ENCODE assay signal across 25 cellular contexts in genomic region chr7:158283016-158283974, GRCh38.
DNase-seq lines count a peak whose midpoint lies in the region; ATAC-seq, FAIRE-seq and TF ChIP-seq lines count a peak whose summit lies in the region.
"Had no signal": no experiment of that assay in that cellular context is flagged by ENCODE, and none has a peak within 500 bp of the region (broad histone marks: within the 10 kb centered on the region; RNA-seq: fewer than 3 reads in every experiment).

No MANE protein-coding gene starts in this region.

- H3K4ac ChIP-seq in IMR-90 (ENCODE audit: low read depth, low read length), result no peak overlapping the region

- peak overlapping the region; percentile 2 for H2AFZ ChIP-seq in IMR-90 (replicated peaks; ENCODE audit: low read length, poor library complexity)

- CTCF ChIA-PET in IMR-90 (lab: Yijun Ruan, JAX), result no interaction called here

- H3K27me3 ChIP-seq in IMR-90 (ENCODE audit: control insufficient read depth, insufficient read depth, low read length) (no peaks in the 10 kb centered on the region), sigmoid colon (no peaks in the 10 kb centered on the region)

- H3K36me3 Mint-ChIP-seq in CD14-positive monocyte, result no peaks in the 10 kb centered on the region
- H3K36me3 Mint-ChIP-seq in glutamatergic neuron (ENCODE audit: unreplicated experiment), result peaks cover 17% of the 10 kb centered on the region
- H3K36me3 Mint-ChIP-seq: activated CD4-positive, alpha-beta memory T cell treated with anti-CD3 and anti-CD28 coated beads for 36 hours; stimulated activated effector memory CD8-positive, alpha-beta T cell treated with anti-CD3 and anti-CD28 coated beads, Interleukin-12 subunit alpha, Interleukin-12 subunit beta, amount 100 ng/mL, for 72 hours had no signal

- in situ Hi-C loops in IMR-90 (cut with MboI; ENCODE audit: low sequenced_read_pairs), result no loop called here

- no peak overlapping the region for H3K14ac ChIP-seq in IMR-90 (replicated peaks; ENCODE audit: low read depth, low read length)

- intact Hi-C loops in CD14-positive monocyte (cut with micrococcal nuclease), result no loop called here
- intact Hi-C loops in IMR-90 (cut with micrococcal nuclease), result no loop called here
- intact Hi-C loops in sigmoid colon (cut with DNase I), result no loop called here

- H3K27ac ChIP-seq in IMR-90 (ENCODE audit: insufficient read depth, low read length) (no peak overlapping the region), sigmoid colon (no peak overlapping the region)
- H3K27ac ChIP-seq: HL-60 had no signal

- no peak overlapping the region for H2BK15ac ChIP-seq in IMR-90 (ENCODE audit: low read depth, low read length)

- H4K20me1 ChIP-seq in IMR-90 (ENCODE audit: insufficient read depth, low read length), result no peaks in the 10 kb centered on the region

- H3K4me2 ChIP-seq in IMR-90 (ENCODE audit: low read depth, low read length), result no peak overlapping the region

- no peak overlapping the region for H2BK120ac ChIP-seq in IMR-90 (ENCODE audit: low read depth, low read length)

- no peak for ATAC-seq in IMR-90 (ENCODE audit: low read depth)
- ATAC-seq: activated naive CD4-positive, alpha-beta T cell treated with anti-CD3 and anti-CD28 coated beads, Interleukin-2, amount 50 U/mL, for 72 hours; left ventricle myocardium superior; stimulated activated effector memory CD8-positive, alpha-beta T cell treated with anti-CD3 and anti-CD28 coated beads, Interleukin-12 subunit alpha, Interleukin-12 subunit beta, amount 100 ng/mL, for 72 hours had no signal

- no peak overlapping the region for H4K91ac ChIP-seq in IMR-90 (ENCODE audit: insufficient read depth, low read depth, low read length)

- no peak overlapping the region for H4K8ac ChIP-seq in IMR-90 (ENCODE audit: low read depth in 2 of 2, low read length in 2 of 2)

- WGBS in IMR-90 (ENCODE audit: extremely low coverage in 2 of 2, insufficient read length in 1 of 2), 2 experiments, result 71% methylated on average over 23 of the region's 32 CpGs; no CpG with 5 or more reads in 1 of the 2 experiments
- WGBS in sigmoid colon, 2 donors, result 81 to 88% methylated on average over 32 of the region's 32 CpGs

- H3K9ac ChIP-seq in IMR-90 (ENCODE audit: low read depth, low read length), result no peak overlapping the region

- TF ChIP-seq POLR2A in IMR-90 (IDR thresholded peaks at IDR 0.05; ENCODE audit: low read depth, low read length) (no peak), sigmoid colon (IDR thresholded peaks at IDR 0.05) (no peak)

- TF ChIP-seq RAD21 in IMR-90 (IDR thresholded peaks at IDR 0.05; ENCODE audit: low read length), result no peak

- no peak overlapping the region for H2AK5ac ChIP-seq in IMR-90 (ENCODE audit: low read depth, low read length)

- H3K56ac ChIP-seq in IMR-90 (ENCODE audit: extremely low read depth, insufficient read depth, low read length), result no peak overlapping the region

- H3K79me1 ChIP-seq in IMR-90 (ENCODE audit: low read depth in 1 of 2, low read length in 2 of 2), result no peaks in the 10 kb centered on the region

- H3K27ac Mint-ChIP-seq in CD14-positive monocyte, result no peak overlapping the region
- H3K27ac Mint-ChIP-seq in glutamatergic neuron (ENCODE audit: unreplicated experiment), result peak overlapping the region; percentile 66
- H3K27ac Mint-ChIP-seq: activated CD4-positive, alpha-beta memory T cell treated with anti-CD3 and anti-CD28 coated beads for 36 hours; activated T-helper 2 cell treated with anti-CD3 and anti-CD28 coated beads, Interferon-gamma antibody, Interleukin-2, Interleukin-4, amounts not matched to agents 10 μg/mL and 5 μg/mL and 100 μg/mL, durations not matched to agents 14 hours and 24 hours and 36 hours; CD4-positive, alpha-beta T cell; stimulated activated effector memory CD8-positive, alpha-beta T cell treated with anti-CD3 and anti-CD28 coated beads, Interleukin-12 subunit alpha, Interleukin-12 subunit beta, amount 100 ng/mL, for 72 hours; T-helper 2 cell treated with Interferon-gamma antibody and Interleukin-4, amounts not matched to agents 5 μg/mL and 100 μg/mL, for 36 hours had no signal

- no peak overlapping the region for H4K5ac ChIP-seq in IMR-90 (ENCODE audit: low read depth, low read length)

- peaks cover 53% of the 10 kb centered on the region for H3K9me3 ChIP-seq in IMR-90 (ENCODE audit: control insufficient read depth, insufficient read depth, low read length)
- peaks cover 0 to 2% (median 0%) of the 10 kb centered on the region in 4 donors for H3K9me3 ChIP-seq in sigmoid colon

- H3K18ac ChIP-seq in IMR-90 (ENCODE audit: low read depth, low read length), result no peak overlapping the region

- H3K4me1 Mint-ChIP-seq in CD14-positive monocyte (no peaks in the 10 kb centered on the region), glutamatergic neuron (ENCODE audit: low read depth, unreplicated experiment) (peaks cover 5% of the 10 kb centered on the region)
- H3K4me1 Mint-ChIP-seq: stimulated activated effector memory CD8-positive, alpha-beta T cell treated with anti-CD3 and anti-CD28 coated beads, Interleukin-12 subunit alpha, Interleukin-12 subunit beta, amount 100 ng/mL, for 72 hours had no signal

- no peak for TF ChIP-seq EP300 in sigmoid colon (IDR thresholded peaks at IDR 0.05)

- H2AK9ac ChIP-seq in IMR-90 (replicated peaks; ENCODE audit: low read depth, low read length, poor library complexity), result no peak overlapping the region

- no peak for TF ChIP-seq CTCF in CD14-positive monocyte (IDR thresholded peaks at IDR 0.05)
- no peak for TF ChIP-seq CTCF in IMR-90 (conservative IDR thresholded peaks at IDR 0.05; ENCODE audit: low read depth, low read length)
- TF ChIP-seq CTCF in glutamatergic neuron (IDR thresholded peaks at IDR 0.05; ENCODE audit: partially characterized antibody, unreplicated experiment), result no peak
- TF ChIP-seq CTCF in sigmoid colon (IDR thresholded peaks at IDR 0.05), result no peak

- H3K4me3 ChIP-seq in IMR-90 (ENCODE audit: insufficient read depth, low read depth, low read length) (no peak overlapping the region), sigmoid colon (no peak overlapping the region)

- H3K23ac ChIP-seq in IMR-90 (ENCODE audit: low read depth, low read length), result no peak overlapping the region

- no peak for FAIRE-seq in frontal cortex (lab: Jason Lieb, UNC)
- FAIRE-seq: bronchial epithelial cell, islet of Langerhans had no signal

- H3K9me3 Mint-ChIP-seq in CD14-positive monocyte, result peaks cover 2 to 20% (median 14%) of the 10 kb centered on the region in 7 donors
- peaks cover 28% of the 10 kb centered on the region for H3K9me3 Mint-ChIP-seq in glutamatergic neuron (ENCODE audit: unreplicated experiment)

- no peaks in the 10 kb centered on the region for H3K4me1 ChIP-seq in IMR-90 (ENCODE audit: control insufficient read depth, insufficient read depth, low read length)
- no peaks in the 10 kb centered on the region for H3K4me1 ChIP-seq in sigmoid colon

- DNase-seq in CD14-positive monocyte (ENCODE audit: low spot score), result peak; percentile 14
- DNase-seq in IMR-90, result no peak
- no peak for DNase-seq in glutamatergic neuron
- peak; percentile 49 for DNase-seq in sigmoid colon
- DNase-seq in frontal cortex (ENCODE audit: low spot score in 2 of 2), result no peak
- no peak for DNase-seq in activated T-cell treated with anti-CD3 and anti-CD28 coated beads, Interleukin-2, amount 50 U/mL, for 1 hour
- no peak for DNase-seq in NAMALWA (ENCODE audit: low spot score)
- DNase-seq: activated CD4-positive, alpha-beta memory T cell treated with anti-CD3 and anti-CD28 coated beads for 36 hours; activated CD4-positive, alpha-beta T cell treated with anti-CD3 and anti-CD28 coated beads for 1 hour; activated CD8-positive, alpha-beta memory T cell treated with anti-CD3 and anti-CD28 coated beads, Interleukin-2, amount 50 U/mL, for 4 hours; AML-193; effector CD8-positive, alpha-beta T cell; NCI-H1694 treated with DMSO at 0.1 percent for 48 hours; NCI-H510A; SIG-M5; stimulated activated CD4-positive, alpha-beta T cell treated with anti-CD3 and anti-CD28 coated beads, Interleukin-15, amount 100 ng/mL, for 24 hours had no signal

- dilution Hi-C loops in IMR-90 (cut with HindIII; ENCODE audit: low sequenced_read_pairs, unreplicated experiment), result no loop called here

- no peak overlapping the region for H2BK5ac ChIP-seq in IMR-90 (ENCODE audit: low read depth, low read length, poor library complexity, severe bottlenecking)

- H2BK20ac ChIP-seq in IMR-90 (ENCODE audit: low read depth, low read length), result no peak overlapping the region

- no peaks in the 10 kb centered on the region for H3K9me1 ChIP-seq in IMR-90 (ENCODE audit: insufficient read depth, low read length)

- POLR2A ChIA-PET in IMR-90 (lab: Charles Lee; ENCODE audit: unreplicated experiment), result no interaction called here

- BruUV-seq in IMR-90 (replicated peaks; lab: Mats Ljungman, UMichigan), result no TSS peak

- H3K4me3 Mint-ChIP-seq in CD14-positive monocyte (no peak overlapping the region), glutamatergic neuron (ENCODE audit: unreplicated experiment) (no peak overlapping the region)
- H3K4me3 Mint-ChIP-seq: activated CD4-positive, alpha-beta memory T cell treated with anti-CD3 and anti-CD28 coated beads for 36 hours; CD4-positive, alpha-beta T cell; stimulated activated effector memory CD8-positive, alpha-beta T cell treated with anti-CD3 and anti-CD28 coated beads, Interleukin-12 subunit alpha, Interleukin-12 subunit beta, amount 100 ng/mL, for 72 hours; T-helper 2 cell treated with Interferon-gamma antibody and Interleukin-4, amounts not matched to agents 5 μg/mL and 100 μg/mL, for 36 hours had no signal

- H3K36me3 ChIP-seq in IMR-90 (ENCODE audit: control insufficient read depth, insufficient read depth, low read length) (no peaks in the 10 kb centered on the region), sigmoid colon (no peaks in the 10 kb centered on the region)

- H3K27me3 Mint-ChIP-seq in CD14-positive monocyte (ENCODE audit: low read depth in 3 of 3) (peaks cover 0 to 1% (median 1%) of the 10 kb centered on the region in 3 donors), glutamatergic neuron (ENCODE audit: unreplicated experiment) (peaks cover 6% of the 10 kb centered on the region)
- H3K27me3 Mint-ChIP-seq: activated CD4-positive, alpha-beta memory T cell treated with anti-CD3 and anti-CD28 coated beads for 36 hours; CD4-positive, alpha-beta T cell had no signal

TF ChIP-seq in IMR-90, 13 proteins besides CTCF, POLR2A, EP300 and RAD21 (continues in another document):
- TF ChIP-seq NFE2L2 (IDR thresholded peaks at IDR 0.05; ENCODE audit: low read depth, low read length), result no peak
- no peak for TF ChIP-seq CHD1 (IDR thresholded peaks at IDR 0.05; ENCODE audit: low read depth, low read length)
- no peak for TF ChIP-seq MAFK (IDR thresholded peaks at IDR 0.05; ENCODE audit: low read depth, low read length)
- TF ChIP-seq BHLHE40 (IDR thresholded peaks at IDR 0.05; ENCODE audit: low read depth, low read length), result no peak
- no peak for TF ChIP-seq MAZ (IDR thresholded peaks at IDR 0.05; ENCODE audit: borderline replicate concordance, low read depth, low read length)
- TF ChIP-seq MXI1 (IDR thresholded peaks at IDR 0.05; ENCODE audit: borderline replicate concordance, low read depth, low read length), result no peak
- no peak for TF ChIP-seq RCOR1 (IDR thresholded peaks at IDR 0.05; ENCODE audit: insufficient replicate concordance, low read length)
- no peak for TF ChIP-seq SMC3 (IDR thresholded peaks at IDR 0.05; ENCODE audit: low read depth, low read length)

Comparison
In these comparisons a context has a peak if more than half of its experiments do, and no peak if none do; other contexts are left out.
1. DNase-seq: peak in CD14-positive monocyte (single experiment) and sigmoid colon (single experiment); none in IMR-90 (single experiment), glutamatergic neuron (single experiment), frontal cortex (0 of 2), activated T-cell treated with anti-CD3 and anti-CD28 coated beads, Interleukin-2, amount 50 U/mL, for 1 hour (single experiment) and NAMALWA (single experiment).